In the genomic region with DNA sequence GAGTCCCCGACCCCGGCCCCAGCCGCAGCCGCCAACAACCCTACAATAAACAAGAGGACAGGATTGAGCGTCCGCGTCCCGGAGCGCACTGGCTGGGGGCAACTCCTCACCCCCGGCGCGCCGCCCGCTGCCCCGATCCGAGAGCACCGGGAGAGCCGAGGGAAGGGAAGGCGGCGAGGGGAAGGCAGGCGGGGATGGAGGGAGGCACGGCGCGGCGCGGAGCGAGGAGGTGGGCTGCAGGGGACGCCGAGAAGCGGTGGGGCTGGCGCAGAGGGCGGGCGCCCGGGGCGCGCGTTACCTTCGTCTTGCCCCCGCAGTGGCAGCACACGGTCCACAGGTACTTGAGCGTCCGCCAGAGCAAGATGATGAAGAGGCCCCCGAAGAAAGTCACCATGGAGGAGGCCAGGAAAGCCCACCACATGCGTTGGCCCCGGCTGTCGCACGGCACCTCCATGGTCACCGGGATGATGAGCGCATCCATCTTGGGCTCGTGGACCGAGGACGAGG, we compare ENCODE assay signal across 8 cellular contexts. TPM values are rescaled to one million over a fixed set of nuclear protein-coding genes. Genes with fewer than 3 reads are reported as not detected.
DNase-seq lines count a peak whose midpoint lies in the region; ATAC-seq, FAIRE-seq and TF ChIP-seq lines count a peak whose summit lies in the region.

No MANE protein-coding gene starts in this region.

- peaks cover 19% of the 10 kb centered on the region for H3K23me2 ChIP-seq in H1 (ENCODE audit: low read depth, low read length)

- TF ChIP-seq CTCF in BJ (IDR thresholded peaks at IDR 0.05; ENCODE audit: insufficient read depth, low read depth, low read length) (no peak), H1 (IDR thresholded peaks at IDR 0.05; ENCODE audit: control extremely low read depth in 1 of 3, insufficient read depth in 1 of 3, low read depth in 1 of 3, low read length in 3 of 3) (no peak), nephron progenitor cell (IDR thresholded peaks at IDR 0.05) (no peak)

- no peak for FAIRE-seq in H1 (lab: Jason Lieb, UNC)

- H2BK15ac ChIP-seq in H1 (ENCODE audit: low read length), result no peak overlapping the region

- H3K4me2 ChIP-seq in H1 (ENCODE audit: insufficient read depth in 1 of 2, low read depth in 2 of 2, low read length in 2 of 2), result peak overlapping the region; percentile 93 to 96

- no peak for DNase-seq in BJ (ENCODE audit: low read depth)
- peak; percentile 19 for DNase-seq in MG63
- peak in 1 of 2 experiments; percentile 64 for DNase-seq in H1 (ENCODE audit: low read depth in 1 of 2, low spot score in 2 of 2)
- DNase-seq in nephron progenitor cell, result peak; percentile 53
- DNase-seq in cerebellar cortex (ENCODE audit: low spot score), result no peak

- no peak overlapping the region for H3K23ac ChIP-seq in H1 (ENCODE audit: insufficient read length)

- 2% methylated on average over 36 of the region's 52 CpGs; no CpG with 5 or more reads in 1 of the 2 experiments for WGBS in H1 (ENCODE audit: extremely low coverage in 1 of 2, insufficient coverage in 1 of 2, insufficient read length in 1 of 2, insufficient replicate concordance in 2 of 2, low coverage in 1 of 2, low lambda C conversion rate in 2 of 2, missing lambda C conversion rate in 1 of 2), 2 experiments

- H3K27ac Mint-ChIP-seq in nephron progenitor cell, result no peak overlapping the region

- H3K79me1 ChIP-seq in H1 (ENCODE audit: low read depth, low read length), result no peaks in the 10 kb centered on the region

- peaks cover 2% of the 10 kb centered on the region in 2 experiments for H4K20me1 ChIP-seq in H1 (replicated peaks in 1 of 2; ENCODE audit: control insufficient read depth in 1 of 2, insufficient read depth in 2 of 2, low read length in 2 of 2)

- CTCF ChIA-PET in BJ (lab: Yijun Ruan, JAX), result interaction anchor here (0.6 to 15.1 kb wide), 8 partner anchors 10 to 466 kb away, joined by 3 to 374 read pairs (median 4); no protein-coding TSS in a partner anchor
- CTCF ChIA-PET in H1 (lab: Charles Lee; ENCODE audit: partially characterized antibody), result interaction anchor here (0.9 to 1.9 kb wide), 6 partner anchors 15 to 475 kb away, joined by 3 to 8 read pairs (median 3); no protein-coding TSS in a partner anchor

- no peak overlapping the region for H3K27ac ChIP-seq in H1 (ENCODE audit: low read depth, low read length)

- H3K36me3 ChIP-seq in BJ (ENCODE audit: control insufficient read depth, insufficient read depth, low read length) (no peaks in the 10 kb centered on the region), MG63 (peaks cover 8% of the 10 kb centered on the region), H1 (ENCODE audit: control insufficient read depth in 2 of 4, insufficient read depth in 4 of 4, low read length in 3 of 4) (no peaks in the 10 kb centered on the region)

- H2BK20ac ChIP-seq in H1 (ENCODE audit: low read length), result no peak overlapping the region

- no peak for TF ChIP-seq POLR2A in H1 (IDR thresholded peaks at IDR 0.05; ENCODE audit: control extremely low read depth in 1 of 2, low read depth in 2 of 2, low read length in 2 of 2)

- peak overlapping the region; percentile 83 for H3K4me3 ChIP-seq in BJ (ENCODE audit: low read depth, low read length)
- H3K4me3 ChIP-seq in MG63, result peak overlapping the region; percentile 90
- H3K4me3 ChIP-seq in H1 (ENCODE audit: extremely low read depth in 1 of 4, insufficient read depth in 2 of 4, low read depth in 3 of 4, low read length in 4 of 4), result peak overlapping the region; percentile 66 to 86 (median 84)

- H3K4me1 ChIP-seq in H1 (replicated peaks in 1 of 4; ENCODE audit: control insufficient read depth in 3 of 4, insufficient read depth in 4 of 4, low read length in 3 of 4), result peaks cover 6 to 16% (median 11%) of the 10 kb centered on the region in 4 experiments

- H3K4me1 Mint-ChIP-seq in nephron progenitor cell, result peaks cover 42% of the 10 kb centered on the region

- H2BK5ac ChIP-seq in H1 (ENCODE audit: low read depth, low read length), result peak overlapping the region; percentile 35; the same call in 1 of the 2 replicates

- H3K27me3 ChIP-seq in BJ (ENCODE audit: control insufficient read depth, insufficient read depth, low read length) (no peaks in the 10 kb centered on the region; the same call in 1 of the 2 replicates), MG63 (no peaks in the 10 kb centered on the region), H1 (replicated peaks in 1 of 4; ENCODE audit: control insufficient read depth in 3 of 4, extremely low read depth in 1 of 4, insufficient read depth in 3 of 4, low read length in 3 of 4) (peaks cover 16 to 51% (median 49%) of the 10 kb centered on the region in 4 experiments)

- H3K79me2 ChIP-seq in H1 (ENCODE audit: control insufficient read depth in 1 of 2, insufficient read depth in 2 of 2, low read length in 2 of 2), result peaks cover 0 to 11% of the 10 kb centered on the region in 2 experiments; a peak in 1 of 4 replicates

- H2AFZ ChIP-seq in H1 (ENCODE audit: low read length), result peak overlapping the region; percentile 71; the same call in 1 of the 2 replicates

- H3K9ac ChIP-seq in H1 (replicated peaks in 1 of 4; ENCODE audit: extremely low read depth in 1 of 4, low read depth in 3 of 4, low read length in 3 of 4), result peak overlapping the region in 1 of 4 experiments; percentile 72; a peak in 1 of 7 replicates

- peak overlapping the region; percentile 88 for H3K4me3 Mint-ChIP-seq in nephron progenitor cell

- peak overlapping the region; percentile 75 for H3K4ac ChIP-seq in H1 (replicated peaks; ENCODE audit: insufficient read length, low read depth, low read length)

- peak overlapping the region; percentile 75 for H4K91ac ChIP-seq in H1 (replicated peaks; ENCODE audit: insufficient read length, low read length)

- no peak overlapping the region for H2AK5ac ChIP-seq in H1 (ENCODE audit: low read depth, low read length)

- POLR2A ChIA-PET in BJ (lab: Charles Lee), result no interaction called here
- POLR2A ChIA-PET in H1 (lab: Charles Lee; ENCODE audit: partially characterized antibody), result interaction anchor here (0.8 to 1.7 kb wide), 4 partner anchors 10 to 464 kb away, joined by 3 read pairs; no protein-coding TSS in a partner anchor

- H3K27me3 Mint-ChIP-seq in nephron progenitor cell (ENCODE audit: low read depth, poor library complexity), result peaks cover 90% of the 10 kb centered on the region

- H3K56ac ChIP-seq in H1 (replicated peaks; ENCODE audit: insufficient read length, low read depth, low read length), result no peak overlapping the region

- no peak overlapping the region for H4K5ac ChIP-seq in H1 (ENCODE audit: insufficient read length, low read depth, low read length)

- no peaks in the 10 kb centered on the region for H3K36me3 Mint-ChIP-seq in nephron progenitor cell (ENCODE audit: low read depth)

- H3K9me3 Mint-ChIP-seq in nephron progenitor cell, result no peaks in the 10 kb centered on the region

- no peak overlapping the region for H3K14ac ChIP-seq in H1 (ENCODE audit: insufficient read length)

- H3K9me3 ChIP-seq in MG63, result no peaks in the 10 kb centered on the region
- no peaks in the 10 kb centered on the region for H3K9me3 ChIP-seq in H1 (ENCODE audit: insufficient read depth in 2 of 2, low read depth in 1 of 2, low read length in 1 of 2)

- H2BK120ac ChIP-seq in H1 (replicated peaks; ENCODE audit: low read depth, low read length), result no peak overlapping the region

- TF ChIP-seq EP300 in H1 (IDR thresholded peaks at IDR 0.05; ENCODE audit: borderline replicate concordance in 1 of 2, low read depth in 2 of 2, low read length in 2 of 2), result no peak

- ATAC-seq in GM21717 (IDR thresholded peaks at IDR 0.05; ENCODE audit: unreplicated experiment), result no peak
- no peak for ATAC-seq in GM18873 (IDR thresholded peaks at IDR 0.05; ENCODE audit: low FRiP score, unreplicated experiment)
- no peak for ATAC-seq in GM18520 (IDR thresholded peaks at IDR 0.05; ENCODE audit: unreplicated experiment)

- TF ChIP-seq RAD21 in H1 (IDR thresholded peaks at IDR 0.05 in 1 of 2, conservative IDR thresholded peaks at IDR 0.05 in 1 of 2; ENCODE audit: low read depth in 2 of 2, low read length in 2 of 2), result no peak

- peak overlapping the region; percentile 95 for H3K18ac ChIP-seq in H1 (ENCODE audit: extremely low read depth, low read length)

- H2BK12ac ChIP-seq in H1 (ENCODE audit: low read depth, low read length), result peak overlapping the region; percentile 60; the same call in 1 of the 2 replicates

- peak overlapping the region; percentile 65; the same call in 1 of the 2 replicates for H4K8ac ChIP-seq in H1 (ENCODE audit: extremely low read depth, insufficient read depth, low read length)

TF ChIP-seq in H1, 55 proteins besides CTCF, POLR2A, EP300 and RAD21 (continues in another document):
- TF ChIP-seq ZNF274 (IDR thresholded peaks at IDR 0.05; ENCODE audit: borderline replicate concordance, extremely low read depth, low read length) (no peak), ASH2L (IDR thresholded peaks at IDR 0.05; ENCODE audit: low read length) (peak; percentile 82), SUZ12 (IDR thresholded peaks at IDR 0.05; ENCODE audit: low read length) (peak; percentile 73), CHD2 (IDR thresholded peaks at IDR 0.05; ENCODE audit: low read length) (no peak), TBP (IDR thresholded peaks at IDR 0.05; ENCODE audit: low read depth, low read length) (no peak), BRCA1 (IDR thresholded peaks at IDR 0.05; ENCODE audit: low read depth, low read length) (no peak), CTBP2 (IDR thresholded peaks at IDR 0.05; ENCODE audit: borderline replicate concordance, insufficient read depth, insufficient read length, low read length) (peak; percentile 26), POU5F1 (IDR thresholded peaks at IDR 0.05; ENCODE audit: low read depth, low read length) (no peak), EZH2 (IDR thresholded peaks at IDR 0.05; ENCODE audit: low read depth, low read length, severe bottlenecking) (peak; percentile 48), SP1 (IDR thresholded peaks at IDR 0.05; ENCODE audit: low read depth, low read length) (no peak)

RNA-seq across cellular contexts. Expression of gene KCNMA1, which starts 0.6 kb away (rescaled TPM):
- 21.4 and 26.3 TPM in 2 replicates for polyA plus RNA-seq in BJ (2011; rRNA removed)
- polyA minus RNA-seq in BJ (2011; rRNA and poly(A)+ RNA removed), result 41.8 and 46.1 TPM in 2 replicates
- 40.8 and 58.6 TPM in 2 replicates for total RNA-seq in MG63 (2014; rRNA removed; shearing (Covaris generic); ENCODE audit: low replicate concordance)
- 9.5 and 11.1 TPM in 2 replicates for total RNA-seq in H1 (2021; fragmentation: NEBNext Ultra II Directional; extraction: Animal tissue kit (Norgen Biotek cat#: 25700))
- 10.2 and 11.3 TPM in 2 replicates for polyA plus RNA-seq in H1 (2011; rRNA removed)
- 6.9 TPM for polyA plus RNA-seq in H1 (2011; cell fraction: cytosol; rRNA removed)
- polyA plus RNA-seq in H1 (2011; cell fraction: nucleus; rRNA removed), result 27.2 TPM
- polyA plus RNA-seq in H1 (2012, experiment 1 of 2), result 7.2 to 8.6 TPM (median 8.2 TPM) in 4 replicates
- 3.5 TPM for polyA plus RNA-seq in H1 (2012, experiment 2 of 2)
- polyA plus RNA-seq in H1 (2013, experiment 1 of 2), result 5.2 TPM
- 6.0 TPM for polyA plus RNA-seq in H1 (2013, experiment 2 of 2)
- 36.9 and 38.3 TPM in 2 replicates for polyA minus RNA-seq in H1 (2011; rRNA and poly(A)+ RNA removed)
- polyA minus RNA-seq in H1 (2011; cell fraction: cytosol; rRNA and poly(A)+ RNA removed), result 7.7 TPM
- 70.8 TPM for polyA minus RNA-seq in H1 (2011; cell fraction: nucleus; rRNA and poly(A)+ RNA removed)

Comparison
In these comparisons a context has a peak if more than half of its experiments do, and no peak if none do; other contexts are left out.
1. DNase-seq: peak in MG63 (single experiment) and nephron progenitor cell (single experiment); none in BJ (single experiment) and cerebellar cortex (single experiment).
2. Peak in every context shown above with its lines, with median percentiles within 50 percentile points of each other: H3K4me3 ChIP-seq.